8 cellular contexts compared by ENCODE assay signal in the genomic region with DNA sequence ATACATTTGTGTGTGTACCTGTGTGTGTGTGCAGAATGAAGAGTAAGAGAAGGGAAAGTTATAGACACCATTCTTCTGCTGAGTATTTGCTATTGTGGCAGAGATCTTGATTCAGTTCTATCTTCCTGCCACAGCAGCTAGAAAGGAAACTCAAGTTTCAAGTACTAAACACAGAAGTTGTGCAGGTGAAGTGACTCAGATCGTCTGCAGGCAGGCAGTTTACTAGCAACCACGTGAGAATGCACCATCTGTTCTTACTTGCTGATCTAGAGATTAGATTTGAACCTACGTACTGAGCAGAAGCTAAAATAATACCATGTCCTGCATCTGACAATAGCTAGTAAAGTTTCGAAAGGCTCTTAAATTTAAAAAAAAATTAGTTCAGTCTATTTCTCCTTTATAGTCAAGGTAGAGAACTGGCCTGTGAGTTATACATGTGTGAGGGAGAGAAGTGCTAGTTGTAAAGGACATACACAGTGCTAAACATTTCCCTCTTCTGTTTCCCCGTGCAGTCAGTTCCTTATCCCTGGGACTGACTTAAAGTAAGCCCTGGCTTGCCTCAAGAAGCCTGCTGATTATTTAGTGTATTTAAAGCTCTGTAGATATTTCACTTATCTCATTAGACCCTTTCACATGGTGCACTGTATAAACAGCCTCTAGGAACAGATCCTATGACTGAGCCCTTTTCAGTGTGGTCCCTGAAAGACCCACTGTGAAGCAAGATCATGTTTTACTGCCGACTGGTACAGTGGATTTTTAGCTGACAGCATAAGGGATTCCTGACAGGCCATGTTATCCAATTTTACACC. TPM values are rescaled to one million over a fixed set of nuclear protein-coding genes. Genes with fewer than 3 reads are reported as not detected.
DNase-seq lines count a peak whose midpoint lies in the region; ATAC-seq, FAIRE-seq and TF ChIP-seq lines count a peak whose summit lies in the region.

No MANE protein-coding gene starts in this region.

- FAIRE-seq in urothelium cell line (lab: Jason Lieb, UNC), result no peak

- POLR2A ChIA-PET in activated naive CD8-positive, alpha-beta T cell treated with anti-CD3 and anti-CD28 coated beads, Interleukin-2, amount 10 ng/mL, durations not matched to agents 7 days and 5 days (lab: Charles Lee), result no interaction called here

- intact Hi-C loops in left ventricle myocardium superior (cut with micrococcal nuclease), result loop anchor here (5.0 kb wide), 1 partner anchor 68 kb away; a partner anchor contains a TSS

- H3K27ac Mint-ChIP-seq in activated naive CD8-positive, alpha-beta T cell treated with anti-CD3 and anti-CD28 coated beads, Interleukin-2, amount 10 ng/mL, durations not matched to agents 7 days and 5 days, result peak overlapping the region; percentile 19
- no peak overlapping the region for H3K27ac Mint-ChIP-seq in activated naive CD8-positive, alpha-beta T cell treated with anti-CD3 and anti-CD28 coated beads for 36 hours
- no peak overlapping the region for H3K27ac Mint-ChIP-seq in immature natural killer cell

- no peaks in the 10 kb centered on the region for H3K27me3 Mint-ChIP-seq in activated naive CD8-positive, alpha-beta T cell treated with anti-CD3 and anti-CD28 coated beads, Interleukin-2, amount 10 ng/mL, durations not matched to agents 7 days and 5 days
- H3K27me3 Mint-ChIP-seq in activated naive CD8-positive, alpha-beta T cell treated with anti-CD3 and anti-CD28 coated beads for 36 hours, result no peaks in the 10 kb centered on the region
- peaks cover 0 to 4% (median 1%) of the 10 kb centered on the region in 3 donors for H3K27me3 Mint-ChIP-seq in immature natural killer cell (ENCODE audit: low read depth in 3 of 3)

- no peaks in the 10 kb centered on the region for H3K36me3 Mint-ChIP-seq in activated naive CD8-positive, alpha-beta T cell treated with anti-CD3 and anti-CD28 coated beads, Interleukin-2, amount 10 ng/mL, durations not matched to agents 7 days and 5 days
- H3K36me3 Mint-ChIP-seq in activated naive CD8-positive, alpha-beta T cell treated with anti-CD3 and anti-CD28 coated beads for 36 hours, result no peaks in the 10 kb centered on the region
- H3K36me3 Mint-ChIP-seq in immature natural killer cell, result no peaks in the 10 kb centered on the region

- no peak overlapping the region for H3K4me3 Mint-ChIP-seq in activated naive CD8-positive, alpha-beta T cell treated with anti-CD3 and anti-CD28 coated beads, Interleukin-2, amount 10 ng/mL, durations not matched to agents 7 days and 5 days
- H3K4me3 Mint-ChIP-seq in activated naive CD8-positive, alpha-beta T cell treated with anti-CD3 and anti-CD28 coated beads for 36 hours, result no peak overlapping the region
- no peak overlapping the region for H3K4me3 Mint-ChIP-seq in immature natural killer cell

- peak; percentile 60 for ATAC-seq in activated naive CD8-positive, alpha-beta T cell treated with anti-CD3 and anti-CD28 coated beads, Interleukin-2, amount 10 ng/mL, durations not matched to agents 7 days and 5 days (ENCODE audit: low read depth)
- ATAC-seq in HG03039 (IDR thresholded peaks at IDR 0.05; ENCODE audit: unreplicated experiment) (peak; percentile 77), left ventricle myocardium superior (peak; percentile 56)

- no peaks in the 10 kb centered on the region for H3K9me3 Mint-ChIP-seq in activated naive CD8-positive, alpha-beta T cell treated with anti-CD3 and anti-CD28 coated beads, Interleukin-2, amount 10 ng/mL, durations not matched to agents 7 days and 5 days
- H3K9me3 Mint-ChIP-seq in activated naive CD8-positive, alpha-beta T cell treated with anti-CD3 and anti-CD28 coated beads for 36 hours, result no peaks in the 10 kb centered on the region
- no peaks in the 10 kb centered on the region for H3K9me3 Mint-ChIP-seq in immature natural killer cell

- TF ChIP-seq POLR2A in Raji (IDR thresholded peaks at IDR 0.05; ENCODE audit: insufficient read depth, low read depth, low read length), result 0 out of 2 replicates have a peak, but pooled peaks have one; percentile 15

- H3K4me1 Mint-ChIP-seq in activated naive CD8-positive, alpha-beta T cell treated with anti-CD3 and anti-CD28 coated beads, Interleukin-2, amount 10 ng/mL, durations not matched to agents 7 days and 5 days, result peaks cover 4% of the 10 kb centered on the region
- peaks cover 4% of the 10 kb centered on the region for H3K4me1 Mint-ChIP-seq in activated naive CD8-positive, alpha-beta T cell treated with anti-CD3 and anti-CD28 coated beads for 36 hours
- H3K4me1 Mint-ChIP-seq in immature natural killer cell, result peaks cover 3 to 14% of the 10 kb centered on the region in 2 donors

- no peak for DNase-seq in activated naive CD8-positive, alpha-beta T cell treated with anti-CD3 and anti-CD28 coated beads, Interleukin-2, amount 10 ng/mL, durations not matched to agents 7 days and 5 days
- DNase-seq in activated naive CD8-positive, alpha-beta T cell treated with anti-CD3 and anti-CD28 coated beads for 36 hours, result no peak
- DNase-seq in left ventricle myocardium superior, result no peak
- peak; percentile 21 for DNase-seq in urothelium cell line (ENCODE audit: low spot score)
- no peak for DNase-seq in immature natural killer cell
- no peak for DNase-seq in GM03348 (ENCODE audit: low spot score)

RNA-seq across cellular contexts. Expression of a gene that starts 45.0 kb away (rescaled TPM):
- not detected for total RNA-seq in activated naive CD8-positive, alpha-beta T cell treated with anti-CD3 and anti-CD28 coated beads, Interleukin-2, amount 10 ng/mL, durations not matched to agents 7 days and 5 days
- not detected for total RNA-seq in activated naive CD8-positive, alpha-beta T cell treated with anti-CD3 and anti-CD28 coated beads for 36 hours
- 1.0 TPM for total RNA-seq in left ventricle myocardium superior
- polyA plus RNA-seq in immature natural killer cell, result not detected
